Comparison of ENCODE assay signal across 1 cellular context in genomic region chr12:2800046-2800570, GRCh38.
TF ChIP-seq lines count a peak whose summit lies in the region.

No MANE protein-coding gene starts in this region.

TF ChIP-seq in HepG2, 621 proteins besides CTCF, POLR2A, EP300 and RAD21:
- TF ChIP-seq KLF12 (CRISPR knock-in tag; IDR thresholded peaks at IDR 0.05; ENCODE audit: borderline replicate concordance) = no peak
- TF ChIP-seq AHR (CRISPR knock-in tag; IDR thresholded peaks at IDR 0.05) = no peak
- no peak for TF ChIP-seq ZNF567 (CRISPR knock-in tag; IDR thresholded peaks at IDR 0.05; ENCODE audit: borderline replicate concordance)
- TF ChIP-seq KAT2B (IDR thresholded peaks at IDR 0.05; ENCODE audit: borderline replicate concordance, low read depth, low read length) = no peak
- TF ChIP-seq ESRRA (CRISPR knock-in tag; IDR thresholded peaks at IDR 0.05; ENCODE audit: low read depth) = no peak
- no peak for TF ChIP-seq FOXP4 (CRISPR knock-in tag; IDR thresholded peaks at IDR 0.05)
- TF ChIP-seq SNAPC2 (CRISPR knock-in tag; IDR thresholded peaks at IDR 0.05) = no peak
- no peak for TF ChIP-seq ZNF746 (CRISPR knock-in tag; IDR thresholded peaks at IDR 0.05)
TF ChIP-seq in HepG2: peak in this region for 0.
